ENCODE assay signal across 8 cellular contexts in genomic region chr1:150321826-150322166, GRCh38.
DNase-seq lines count a peak whose midpoint lies in the region; ATAC-seq and TF ChIP-seq lines count a peak whose summit lies in the region.

No MANE protein-coding gene starts in this region.

- H3K4me3 Mint-ChIP-seq in memory B cell, result peak overlapping the region; percentile 100

- peaks cover 19% of the 10 kb centered on the region for H3K36me3 ChIP-seq in brain microvascular endothelial cell (replicated peaks)

- in situ Hi-C loops in brain microvascular endothelial cell (cut with HindIII; ENCODE audit: low pct_ligation_motif_present, low sequenced_read_pairs), result no loop called here

- no peaks in the 10 kb centered on the region for H3K9me3 Mint-ChIP-seq in memory B cell

- peaks cover 11% of the 10 kb centered on the region for H3K36me3 Mint-ChIP-seq in memory B cell

- no peaks in the 10 kb centered on the region for H3K27me3 ChIP-seq in brain microvascular endothelial cell (replicated peaks)

- H3K27ac ChIP-seq in brain microvascular endothelial cell, result peak overlapping the region; percentile 71

- H3K27me3 Mint-ChIP-seq in memory B cell, result no peaks in the 10 kb centered on the region

- peak overlapping the region; percentile 86 for H3K4me3 ChIP-seq in brain microvascular endothelial cell (ENCODE audit: low read depth, low read length)

- no peak for TF ChIP-seq CTCF in brain microvascular endothelial cell (IDR thresholded peaks at IDR 0.05; ENCODE audit: low read depth, low read length, missing control alignments)

- peak; percentile 6 for DNase-seq in AG08395 (ENCODE audit: low spot score)
- peak; percentile 8 for DNase-seq in HK-2 (ENCODE audit: unreplicated experiment)
- DNase-seq in brain microvascular endothelial cell, result no peak
- peak in 1 of 2 donors; percentile 2 for DNase-seq in memory B cell (ENCODE audit: low spot score in 2 of 2)
- DNase-seq in cerebellar nuclear complex (lab: John Stamatoyannopoulos, UW), result no peak
- DNase-seq in ecto neural progenitor cell (ENCODE audit: low spot score), result no peak
- DNase-seq in NCI-H187 (lab: John Stamatoyannopoulos, UW), result no peak

- ATAC-seq in memory B cell (ENCODE audit: low read depth) (peak; percentile 2), HG02840 (IDR thresholded peaks at IDR 0.05; ENCODE audit: low FRiP score, unreplicated experiment) (no peak)

- H3K27ac Mint-ChIP-seq in memory B cell, result peak overlapping the region; percentile 98

- peaks cover 13% of the 10 kb centered on the region for H3K4me1 Mint-ChIP-seq in memory B cell

Comparison
In these comparisons a context has a peak if more than half of its experiments do, and no peak if none do; other contexts are left out.
1. DNase-seq: peak in AG08395 (single experiment) and HK-2 (single experiment); none in brain microvascular endothelial cell (single experiment), cerebellar nuclear complex (0 of 2), ecto neural progenitor cell (single experiment) and NCI-H187 (0 of 2).